10 cellular contexts compared by ENCODE assay signal in genomic region chr1:226654508-226655124, GRCh38.
DNase-seq lines count a peak whose midpoint lies in the region; ATAC-seq and TF ChIP-seq lines count a peak whose summit lies in the region.
"Had no signal": no experiment of that assay in that cellular context is flagged by ENCODE, and none has a peak within 500 bp of the region (broad histone marks: within the 10 kb centered on the region; RNA-seq: fewer than 3 reads in every experiment).

No MANE protein-coding gene starts in this region.

- no peaks in the 10 kb centered on the region for H3K27me3 Mint-ChIP-seq in activated CD4-positive, alpha-beta T cell treated with anti-CD3 and anti-CD28 coated beads for 36 hours

- no peaks in the 10 kb centered on the region for H4K20me1 ChIP-seq in smooth muscle cell (ENCODE audit: low read depth)
- no peaks in the 10 kb centered on the region for H4K20me1 ChIP-seq in PC-9 (ENCODE audit: insufficient read depth)

- H3K4me1 Mint-ChIP-seq in activated CD4-positive, alpha-beta T cell treated with anti-CD3 and anti-CD28 coated beads for 36 hours = peaks cover 14% of the 10 kb centered on the region

- H3K27me3 ChIP-seq in SJSA1 (replicated peaks) (no peaks in the 10 kb centered on the region), right cardiac atrium (ENCODE audit: control insufficient read depth, insufficient read depth) (no peaks in the 10 kb centered on the region), smooth muscle cell (ENCODE audit: low read depth) (no peaks in the 10 kb centered on the region), PC-9 (ENCODE audit: insufficient read depth, low read depth) (no peaks in the 10 kb centered on the region), upper lobe of left lung (no peaks in the 10 kb centered on the region)

- BruUV-seq in PC-9 (replicated peaks; lab: Mats Ljungman, UMichigan) = no TSS peak

- H3K4me3 ChIP-seq in SJSA1 = no peak overlapping the region
- H3K4me3 ChIP-seq in right cardiac atrium (ENCODE audit: low read length) = no peak overlapping the region
- H3K4me3 ChIP-seq in smooth muscle cell = no peak overlapping the region
- no peak overlapping the region for H3K4me3 ChIP-seq in PC-9
- no peak overlapping the region for H3K4me3 ChIP-seq in upper lobe of left lung

- WGBS in right cardiac atrium = 60% methylated on average over 9 of the region's 9 CpGs
- 68% methylated on average over 9 of the region's 9 CpGs for WGBS in smooth muscle cell (ENCODE audit: low lambda C conversion rate)
- WGBS in upper lobe of left lung, 2 donors = 57 to 69% methylated on average over 6 to 9 of the region's 9 CpGs

- DNase-seq in activated CD4-positive, alpha-beta T cell treated with anti-CD3 and anti-CD28 coated beads for 36 hours = no peak
- DNase-seq in activated CD4-positive, alpha-beta T cell treated with anti-CD3 and anti-CD28 coated beads for 48 hours = no peak
- DNase-seq in SJSA1 (ENCODE audit: low read depth in 1 of 2, low spot score in 2 of 2) (no peak), right cardiac atrium (no peak), smooth muscle cell (lab: John Stamatoyannopoulos, UW; ENCODE audit: unreplicated experiment) (no peak), NCI-H748 (lab: John Stamatoyannopoulos, UW; ENCODE audit: unreplicated experiment) (no peak), PC-9 (no peak), upper lobe of left lung (no peak)
- DNase-seq: dermis blood vessel endothelial cell, NCI-H2029 had no signal

- H3K9me3 Mint-ChIP-seq in activated CD4-positive, alpha-beta T cell treated with anti-CD3 and anti-CD28 coated beads for 36 hours (ENCODE audit: low read depth) = no peaks in the 10 kb centered on the region

- H3K79me2 ChIP-seq in smooth muscle cell (ENCODE audit: low read depth) (no peaks in the 10 kb centered on the region), PC-9 (ENCODE audit: low read depth) (no peaks in the 10 kb centered on the region)

- H3K9me3 ChIP-seq in SJSA1 (replicated peaks) (no peaks in the 10 kb centered on the region), right cardiac atrium (ENCODE audit: control insufficient read depth, low read length) (no peaks in the 10 kb centered on the region), smooth muscle cell (replicated peaks; ENCODE audit: low read depth) (no peaks in the 10 kb centered on the region), PC-9 (ENCODE audit: insufficient read depth, low read depth) (no peaks in the 10 kb centered on the region), upper lobe of left lung (no peaks in the 10 kb centered on the region)

- H3K4me2 ChIP-seq in smooth muscle cell (peak overlapping the region; percentile 56), PC-9 (no peak overlapping the region)

- no peak for TF ChIP-seq CTCF in smooth muscle cell (IDR thresholded peaks at IDR 0.05; ENCODE audit: borderline replicate concordance, insufficient read depth, poor library complexity, severe bottlenecking)
- TF ChIP-seq CTCF in PC-9 (conservative IDR thresholded peaks at IDR 0.05) = no peak
- TF ChIP-seq CTCF in upper lobe of left lung (IDR thresholded peaks at IDR 0.05) = no peak

- no peak for TF ChIP-seq EP300 in upper lobe of left lung (IDR thresholded peaks at IDR 0.05)

- peak overlapping the region; percentile 96 for H3K27ac Mint-ChIP-seq in activated CD4-positive, alpha-beta T cell treated with anti-CD3 and anti-CD28 coated beads for 36 hours

- H3K27ac ChIP-seq in SJSA1 = peak overlapping the region; percentile 88
- H3K27ac ChIP-seq in right cardiac atrium (ENCODE audit: low read length) = peak overlapping the region; percentile 55
- H3K27ac ChIP-seq in smooth muscle cell (ENCODE audit: low read depth) = peak overlapping the region; percentile 91
- H3K27ac ChIP-seq in PC-9 = no peak overlapping the region
- H3K27ac ChIP-seq in upper lobe of left lung = peak overlapping the region in 2 of 4 donors; percentile 71 to 81

- intact Hi-C loops in activated CD4-positive, alpha-beta T cell treated with anti-CD3 and anti-CD28 coated beads for 36 hours (cut with DNase I, micrococcal nuclease) = loop anchor here (5.0 kb wide), 1 partner anchor 33 kb away; no protein-coding TSS in a partner anchor
- intact Hi-C loops in right cardiac atrium (cut with DNase I) (loop anchor here in 1 of 4 donors (5.0 kb wide), 1 partner anchor 163 kb away; no protein-coding TSS in a partner anchor), PC-9 (cut with micrococcal nuclease; ENCODE audit: unreplicated experiment) (no loop called here)

- H3F3A ChIP-seq in smooth muscle cell (ENCODE audit: low read depth) (no peaks in the 10 kb centered on the region), PC-9 (ENCODE audit: insufficient read depth, low read depth) (no peaks in the 10 kb centered on the region)

- H2AFZ ChIP-seq in smooth muscle cell (ENCODE audit: low read depth) (no peak overlapping the region), PC-9 (no peak overlapping the region)

- H3K9ac ChIP-seq in smooth muscle cell (ENCODE audit: low read depth) = peak overlapping the region; percentile 53

- H3K4me3 Mint-ChIP-seq in activated CD4-positive, alpha-beta T cell treated with anti-CD3 and anti-CD28 coated beads for 36 hours = peak overlapping the region; percentile 67

- no peak for ATAC-seq in activated CD4-positive, alpha-beta T cell treated with anti-CD3 and anti-CD28 coated beads for 36 hours
- ATAC-seq in right cardiac atrium = no peak
- ATAC-seq in upper lobe of left lung (ENCODE audit: low FRiP score in 2 of 2) = no peak

- peaks cover 7% of the 10 kb centered on the region for H3K36me3 Mint-ChIP-seq in activated CD4-positive, alpha-beta T cell treated with anti-CD3 and anti-CD28 coated beads for 36 hours (ENCODE audit: low read depth)

- no peaks in the 10 kb centered on the region for H3K9me2 ChIP-seq in PC-9 (ENCODE audit: insufficient read depth)

- no peaks in the 10 kb centered on the region for H3K36me3 ChIP-seq in SJSA1
- no peaks in the 10 kb centered on the region for H3K36me3 ChIP-seq in smooth muscle cell (ENCODE audit: low read depth)
- no peaks in the 10 kb centered on the region for H3K36me3 ChIP-seq in PC-9 (ENCODE audit: low read depth)
- H3K36me3 ChIP-seq in upper lobe of left lung = no peaks in the 10 kb centered on the region

- CTCF ChIA-PET in activated CD4-positive, alpha-beta T cell treated with anti-CD3 and anti-CD28 coated beads for 36 hours (lab: Charles Lee) = interaction anchor here (0.8 to 1.7 kb wide), 8 partner anchors 8 to 141 kb away, joined by 3 to 11 read pairs (median 4); no protein-coding TSS in a partner anchor
- CTCF ChIA-PET in PC-9 (lab: Charles Lee) = no interaction called here

- POLR2A ChIA-PET in activated CD4-positive, alpha-beta T cell treated with anti-CD3 and anti-CD28 coated beads for 36 hours (lab: Charles Lee) = interaction anchor here (0.7 to 2.1 kb wide), 3 partner anchors 8 to 28 kb away, joined by 3 to 10 read pairs (median 4); no protein-coding TSS in a partner anchor
- POLR2A ChIA-PET in PC-9 (lab: Charles Lee; ENCODE audit: unreplicated experiment) = no interaction called here

- no peak for TF ChIP-seq POLR2A in upper lobe of left lung (IDR thresholded peaks at IDR 0.05)

- H3K4me1 ChIP-seq in SJSA1 (replicated peaks) = peaks cover 46% of the 10 kb centered on the region
- peaks cover 39% of the 10 kb centered on the region for H3K4me1 ChIP-seq in right cardiac atrium (ENCODE audit: control insufficient read depth, insufficient read depth, low read length)
- H3K4me1 ChIP-seq in smooth muscle cell (ENCODE audit: low read depth) = peaks cover 39% of the 10 kb centered on the region
- no peaks in the 10 kb centered on the region for H3K4me1 ChIP-seq in PC-9 (replicated peaks; ENCODE audit: insufficient read depth)
- peaks cover 53 to 76% (median 68%) of the 10 kb centered on the region in 4 donors for H3K4me1 ChIP-seq in upper lobe of left lung
